31 cellular contexts compared by ENCODE assay signal in the genomic region with DNA sequence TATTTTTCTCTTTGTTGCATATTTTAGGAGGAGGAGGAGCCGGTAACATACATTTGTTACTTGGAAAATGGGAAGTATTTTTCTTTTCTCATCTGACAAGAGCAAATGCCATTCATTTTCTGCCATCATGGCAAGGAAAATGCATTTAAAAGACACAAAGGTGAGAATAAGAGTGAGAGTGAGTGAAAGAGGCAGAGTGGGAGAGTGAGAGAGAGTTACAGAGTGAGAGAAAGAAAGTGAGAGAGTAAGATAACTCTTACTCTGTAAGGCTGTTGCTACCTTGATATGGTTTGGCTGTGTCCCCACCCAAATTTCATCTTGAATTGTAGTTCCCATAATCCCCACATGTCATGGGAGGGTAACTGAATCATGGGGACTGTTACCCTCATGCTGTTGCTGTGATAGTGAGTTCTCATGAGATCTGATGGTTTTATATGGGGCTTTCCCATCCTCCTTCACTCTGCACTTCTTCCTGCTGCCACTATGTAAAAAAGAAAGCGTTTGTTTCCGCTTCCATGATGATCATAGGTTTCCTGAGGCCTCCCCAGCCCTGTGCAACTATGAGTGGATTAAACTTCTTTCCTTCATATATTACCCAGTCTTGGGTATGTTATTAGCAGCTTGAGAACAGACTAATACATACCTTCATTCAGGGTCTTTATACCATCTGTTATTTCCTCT.
"Had no signal": no experiment of that assay in that cellular context is flagged by ENCODE, and none has a peak within 500 bp of the region (broad histone marks: within the 10 kb centered on the region; RNA-seq: fewer than 3 reads in every experiment).

No MANE protein-coding gene starts in this region.

- ATAC-seq: activated CD4-positive, CD25-positive, alpha-beta regulatory T cell treated with anti-CD3 and anti-CD28 coated beads, Interleukin-2, amount 50 U/mL, for 24 hours; activated CD8-positive, alpha-beta T cell treated with anti-CD3 and anti-CD28 coated beads for 36 hours; activated naive CD8-positive, alpha-beta T cell treated with anti-CD3 and anti-CD28 coated beads, Interleukin-2, amount 50 U/mL, for 24 hours; body of pancreas; effector memory CD8-positive, alpha-beta T cell; gastroesophageal sphincter; heart right ventricle had no signal

- H2AFZ ChIP-seq: hepatocyte had no signal

- FAIRE-seq: colon, endometrium, endothelial cell of umbilical vein had no signal

- H3K9me3 ChIP-seq: adrenal gland, body of pancreas, esophagus squamous epithelium, gastroesophageal sphincter, heart right ventricle had no signal

- H3K4me3 ChIP-seq: adrenal gland, body of pancreas, esophagus squamous epithelium, gastroesophageal sphincter, heart right ventricle, hepatocyte had no signal

- DNase-seq: activated CD4-positive, alpha-beta T cell treated with anti-CD3 and anti-CD28 coated beads for 48 hours; activated CD4-positive, alpha-beta T cell treated with anti-CD3 and anti-CD28 coated beads, Interleukin-2, amount 50 U/mL, for 1 hour; activated CD4-positive, alpha-beta T cell treated with anti-CD3 and anti-CD28 coated beads, Interleukin-2, amount 50 U/mL, for 48 hours; activated CD8-positive, alpha-beta memory T cell treated with anti-CD3 and anti-CD28 coated beads for 24 hours; activated CD8-positive, alpha-beta T cell treated with anti-CD3 and anti-CD28 coated beads for 36 hours; activated effector memory CD4-positive, alpha-beta T cell treated with anti-CD3 and anti-CD28 coated beads, Interleukin-2, amount 50 U/mL, for 16 hours; activated naive CD4-positive, alpha-beta T cell treated with anti-CD3 and anti-CD28 coated beads for 36 hours; activated naive CD8-positive, alpha-beta T cell treated with anti-CD3 and anti-CD28 coated beads for 36 hours; activated naive CD8-positive, alpha-beta T cell treated with anti-CD3 and anti-CD28 coated beads, Interleukin-2, amount 50 U/mL, for 24 hours; activated T-cell treated with anti-CD3 and anti-CD28 coated beads, Interleukin-2, amount 50 U/mL, for 1 hour; activated T-cell treated with anti-CD3 and anti-CD28 coated beads, Interleukin-2, amount 50 U/mL, for 48 hours; adrenal gland; amygdala; aorta; body of pancreas; caudate nucleus; cortex of kidney; dermis blood vessel endothelial cell; effector CD4-positive, alpha-beta T cell; effector memory CD8-positive, alpha-beta T cell; esophagus squamous epithelium; foreskin melanocyte; heart right ventricle; T-helper 2 cell had no signal

- H3K27me3 ChIP-seq: adrenal gland, body of pancreas, esophagus squamous epithelium, gastroesophageal sphincter, heart right ventricle, hepatocyte had no signal

- H3K4me2 ChIP-seq: hepatocyte had no signal

- H3K79me2 ChIP-seq: hepatocyte had no signal

- H3K27ac ChIP-seq: adrenal gland, body of pancreas, epithelial cell of prostate, esophagus squamous epithelium, gastroesophageal sphincter, heart right ventricle, hepatocyte had no signal

- H3K4me1 ChIP-seq: adrenal gland, body of pancreas, esophagus squamous epithelium, gastroesophageal sphincter, heart right ventricle had no signal

- H3K36me3 ChIP-seq: adrenal gland, esophagus squamous epithelium, gastroesophageal sphincter, heart right ventricle had no signal
